26 cellular contexts compared by ENCODE assay signal in the genomic region with DNA sequence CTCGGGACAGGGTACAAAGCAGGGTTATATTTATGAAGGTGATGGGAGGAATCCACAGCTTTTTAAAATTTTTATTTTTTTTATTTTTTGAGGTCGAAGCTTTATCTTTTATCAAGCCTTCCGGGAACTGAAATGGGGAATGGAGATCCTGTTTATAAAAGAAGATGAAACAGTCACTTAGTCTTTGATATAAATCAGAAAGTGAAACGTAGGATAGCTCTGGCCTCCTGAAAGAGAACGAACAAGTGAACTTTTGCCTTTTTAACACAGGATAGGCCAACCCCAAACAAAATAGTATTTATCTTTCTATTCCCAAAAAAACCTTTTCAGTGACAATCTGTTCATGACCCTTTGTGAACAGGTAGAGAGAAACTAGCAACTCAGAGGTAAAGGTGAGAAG.
"Had no signal": no experiment of that assay in that cellular context is flagged by ENCODE, and none has a peak within 500 bp of the region (broad histone marks: within the 10 kb centered on the region; RNA-seq: fewer than 3 reads in every experiment).

No MANE protein-coding gene starts in this region.

- H3K27ac ChIP-seq: esophagus squamous epithelium, heart right ventricle, left lung, neural progenitor cell, parathyroid adenoma, right lobe of liver, thoracic aorta, tibial nerve, upper lobe of left lung had no signal

- H3K4me3 Mint-ChIP-seq: effector memory CD8-positive, alpha-beta T cell; mesothelial cell of epicardium; naive B cell; nephron; neural progenitor cell; stimulated activated naive B cell treated with anti-CD40 and anti-IgM and Interleukin-4, amounts not matched to agents 10 μg/mL and 1 μg/mL and 100 μg/mL, for 72 hours; stimulated activated naive CD8-positive, alpha-beta T cell treated with anti-CD3 and anti-CD28 coated beads, Interleukin-15, Interleukin-2, amounts not matched to agents 100 ng/mL and 50 ng/mL, for 24 hours had no signal

- ATAC-seq: effector memory CD8-positive, alpha-beta T cell; heart right ventricle; left cardiac atrium; left lung; mucosa of descending colon; right lobe of liver; stimulated activated naive B cell treated with anti-CD40 and anti-IgM and Interleukin-4, amounts not matched to agents 10 μg/mL and 1 μg/mL and 100 μg/mL, for 72 hours had no signal

- H3K27me3 ChIP-seq: esophagus squamous epithelium, heart right ventricle, left lung, neural progenitor cell, right lobe of liver, tibial nerve, upper lobe of left lung had no signal

- H3K4me1 ChIP-seq: esophagus squamous epithelium, heart right ventricle, left lung, neural progenitor cell, parathyroid adenoma, right lobe of liver, tibial nerve, upper lobe of left lung had no signal

- H3K4me3 ChIP-seq: esophagus squamous epithelium, heart right ventricle, left lung, mucosa of descending colon, neural progenitor cell, right lobe of liver, thoracic aorta, tibial nerve, upper lobe of left lung had no signal

- H3K27ac Mint-ChIP-seq: effector memory CD8-positive, alpha-beta T cell; mesothelial cell of epicardium; nephron; neural progenitor cell; progenitor cell of endocrine pancreas; stimulated activated naive B cell treated with anti-CD40 and anti-IgM and Interleukin-4, amounts not matched to agents 10 μg/mL and 1 μg/mL and 100 μg/mL, for 72 hours; stimulated activated naive CD8-positive, alpha-beta T cell treated with anti-CD3 and anti-CD28 coated beads, Interleukin-15, Interleukin-2, amounts not matched to agents 100 ng/mL and 50 ng/mL, for 24 hours had no signal

- H3K36me3 Mint-ChIP-seq: mesothelial cell of epicardium; naive B cell; neural progenitor cell; stimulated activated naive B cell treated with anti-CD40 and anti-IgM and Interleukin-4, amounts not matched to agents 10 μg/mL and 1 μg/mL and 100 μg/mL, for 72 hours had no signal

- H3K4me1 Mint-ChIP-seq: naive B cell; stimulated activated naive B cell treated with anti-CD40 and anti-IgM and Interleukin-4, amounts not matched to agents 10 μg/mL and 1 μg/mL and 100 μg/mL, for 72 hours had no signal

- H3K9me3 Mint-ChIP-seq: nephron, neural progenitor cell had no signal

- DNase-seq: effector memory CD8-positive, alpha-beta T cell; erythroblast; esophagus squamous epithelium; foreskin melanocyte; glutamatergic neuron; heart right ventricle; hippocampal formation; left cardiac atrium; left lung; mesenchymal stem cell; mucosa of descending colon; naive B cell; right lobe of liver; small intestine; stimulated activated CD4-positive, alpha-beta T cell treated with anti-CD3 and anti-CD28 coated beads, Interleukin-15, amount 100 ng/mL, for 24 hours; stimulated activated CD4-positive, alpha-beta T cell treated with anti-CD3 and anti-CD28 coated beads, Interleukin-2, amount 100 ng/mL, for 48 hours; stimulated activated naive B cell treated with anti-CD40 and anti-IgM and Interleukin-4, amounts not matched to agents 10 μg/mL and 1 μg/mL and 100 μg/mL, for 72 hours; upper lobe of left lung had no signal

- H3K9me3 ChIP-seq: esophagus squamous epithelium, mucosa of descending colon, right lobe of liver, thoracic aorta, tibial nerve, upper lobe of left lung had no signal

- H3K27me3 Mint-ChIP-seq: effector memory CD8-positive, alpha-beta T cell; naive B cell; stimulated activated naive B cell treated with anti-CD40 and anti-IgM and Interleukin-4, amounts not matched to agents 10 μg/mL and 1 μg/mL and 100 μg/mL, for 72 hours; stimulated activated naive CD8-positive, alpha-beta T cell treated with anti-CD3 and anti-CD28 coated beads, Interleukin-15, Interleukin-2, amounts not matched to agents 100 ng/mL and 50 ng/mL, for 24 hours had no signal

- H3K36me3 ChIP-seq: esophagus squamous epithelium, heart right ventricle, left lung, neural progenitor cell, right lobe of liver, thoracic aorta, tibial nerve, upper lobe of left lung had no signal
